18 cellular contexts compared by ENCODE assay signal in genomic region chr4:8761167-8761823, GRCh38.
DNase-seq lines count a peak whose midpoint lies in the region; ATAC-seq and TF ChIP-seq lines count a peak whose summit lies in the region.
"Had no signal": no experiment of that assay in that cellular context is flagged by ENCODE, and none has a peak within 500 bp of the region (broad histone marks: within the 10 kb centered on the region; RNA-seq: fewer than 3 reads in every experiment).

No MANE protein-coding gene starts in this region.

- no peak for TF ChIP-seq EP300 in sigmoid colon (IDR thresholded peaks at IDR 0.05)

- DNase-seq in ELF-1 (ENCODE audit: low read depth, low spot score) (peak; percentile 69), Panc1 (ENCODE audit: low read depth, low spot score) (no peak), islet precursor cell (peak; percentile 73), sigmoid colon (peak; percentile 43), MG63 (no peak), Ammon's horn (ENCODE audit: low spot score) (no peak), NOMO-1 (lab: John Stamatoyannopoulos, UW; ENCODE audit: unreplicated experiment in 2 of 2) (no peak)
- DNase-seq: activated CD8-positive, alpha-beta memory T cell treated with anti-CD3 and anti-CD28 coated beads, Interleukin-2, amount 50 U/mL, for 4 hours; colonic mucosa; DMS53; IMR-90; kidney glomerular epithelial cell; natural killer cell; NCI-H1417 treated with DMSO at 0.1 percent for 48 hours; NCI-H510A; NK-92 treated with Interleukin-12 subunit alpha and Interleukin-12 subunit beta, amount 100 ng/mL, for 24 hours; SK-N-SH; WERI-Rb-1 had no signal

- H3K27me3 ChIP-seq in Panc1 (ENCODE audit: control insufficient read depth, insufficient read depth, low read length) (no peaks in the 10 kb centered on the region), sigmoid colon (peaks cover 0 to 34% (median 6%) of the 10 kb centered on the region in 3 donors), MG63 (no peaks in the 10 kb centered on the region)
- H3K27me3 ChIP-seq: colonic mucosa had no signal

- H3K4me3 ChIP-seq in Panc1 (ENCODE audit: low read depth in 2 of 2, low read length in 2 of 2) (no peak overlapping the region), sigmoid colon (no peak overlapping the region), MG63 (no peak overlapping the region)
- H3K4me3 ChIP-seq: colonic mucosa had no signal

- no peaks in the 10 kb centered on the region for H3K36me3 ChIP-seq in Panc1 (ENCODE audit: control insufficient read depth, insufficient read depth, low read length)
- no peaks in the 10 kb centered on the region for H3K36me3 ChIP-seq in sigmoid colon
- H3K36me3 ChIP-seq in MG63, result no peaks in the 10 kb centered on the region
- H3K36me3 ChIP-seq: colonic mucosa, WERI-Rb-1 had no signal

- H3K9me3 ChIP-seq in Panc1 (ENCODE audit: control insufficient read depth, insufficient read depth, low read depth, low read length) (no peaks in the 10 kb centered on the region), sigmoid colon (no peaks in the 10 kb centered on the region), MG63 (no peaks in the 10 kb centered on the region)
- H3K9me3 ChIP-seq: colonic mucosa, SK-N-SH had no signal

- no peak for TF ChIP-seq CTCF in Panc1 (IDR thresholded peaks at IDR 0.05)
- TF ChIP-seq CTCF in sigmoid colon (IDR thresholded peaks at IDR 0.05), result no peak

- no peak for TF ChIP-seq POLR2A in sigmoid colon (IDR thresholded peaks at IDR 0.05)

- POLR2A ChIA-PET in Panc1 (lab: Charles Lee), result no interaction called here

- H3K27ac ChIP-seq in Panc1 (ENCODE audit: low read length) (no peak overlapping the region), sigmoid colon (no peak overlapping the region)
- H3K27ac ChIP-seq: colonic mucosa, WERI-Rb-1 had no signal

- peak; percentile 56 for ATAC-seq in Panc1

- intact Hi-C loops in Panc1 (cut with micrococcal nuclease; ENCODE audit: unreplicated experiment) (no loop called here), sigmoid colon (cut with DNase I) (no loop called here)

- CTCF ChIA-PET in Panc1 (lab: Charles Lee), result no interaction called here

- H3K4me1 ChIP-seq in Panc1 (ENCODE audit: control insufficient read depth, insufficient read depth, low read length) (no peaks in the 10 kb centered on the region), sigmoid colon (no peaks in the 10 kb centered on the region)
- H3K4me1 ChIP-seq: colonic mucosa had no signal

- no TSS peak for BruUV-seq in Panc1 (replicated peaks; lab: Mats Ljungman, UMichigan)

- in situ Hi-C loops in Panc1 (cut with HindIII; ENCODE audit: low pct_unique_long_range_greater_than_20kb, low sequenced_read_pairs), result no loop called here

- WGBS in sigmoid colon, 2 donors, result 47 to 65% methylated on average over 17 of the region's 17 CpGs

Comparison
In these comparisons a context has a peak if more than half of its experiments do, and no peak if none do; other contexts are left out.
1. DNase-seq: peak in ELF-1 (single experiment), islet precursor cell (single experiment) and sigmoid colon (single experiment); none in Panc1 (single experiment), MG63 (single experiment), Ammon's horn (single experiment) and NOMO-1 (0 of 2).